In genomic region chr7:51995780-51996179, GRCh38 we compare ENCODE assay signal across 9 cellular contexts.
"Had no signal": no experiment of that assay in that cellular context is flagged by ENCODE, and none has a peak within 500 bp of the region (broad histone marks: within the 10 kb centered on the region; RNA-seq: fewer than 3 reads in every experiment).

No MANE protein-coding gene starts in this region.

- H3K27ac Mint-ChIP-seq: IgD-negative memory B cell had no signal

- H3K9ac ChIP-seq: GM23248 had no signal

- DNase-seq: GM23248, GOT3, H9, HCEC 1CT, KBM-7 had no signal

- ATAC-seq: HepG2 had no signal

- H3K36me3 Mint-ChIP-seq: IgD-negative memory B cell had no signal

- H3K27ac ChIP-seq: GM23248, HL-60 had no signal

- H3K4me3 ChIP-seq: GM23248 had no signal

- H3K27me3 Mint-ChIP-seq: IgD-negative memory B cell had no signal

- H3K4me1 Mint-ChIP-seq: H9, IgD-negative memory B cell had no signal

- H2AFZ ChIP-seq: GM23248 had no signal

- FAIRE-seq: H54, HepG2 had no signal

- H3K4me3 Mint-ChIP-seq: H9, IgD-negative memory B cell had no signal
